Comparison of ENCODE assay signal across 19 cellular contexts in the genomic region with DNA sequence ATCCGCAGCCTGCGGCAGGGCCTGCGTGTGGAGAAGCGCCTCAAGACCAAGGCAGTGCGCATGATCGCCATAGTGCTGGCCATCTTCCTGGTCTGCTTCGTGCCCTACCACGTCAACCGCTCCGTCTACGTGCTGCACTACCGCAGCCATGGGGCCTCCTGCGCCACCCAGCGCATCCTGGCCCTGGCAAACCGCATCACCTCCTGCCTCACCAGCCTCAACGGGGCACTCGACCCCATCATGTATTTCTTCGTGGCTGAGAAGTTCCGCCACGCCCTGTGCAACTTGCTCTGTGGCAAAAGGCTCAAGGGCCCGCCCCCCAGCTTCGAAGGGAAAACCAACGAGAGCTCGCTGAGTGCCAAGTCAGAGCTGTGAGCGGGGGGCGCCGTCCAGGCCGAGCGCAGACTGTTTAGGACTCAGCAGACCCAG. TPM values are rescaled to one million over a fixed set of nuclear protein-coding genes. Genes with fewer than 3 reads are reported as not detected.
DNase-seq lines count a peak whose midpoint lies in the region; ATAC-seq and TF ChIP-seq lines count a peak whose summit lies in the region.
"Had no signal": no experiment of that assay in that cellular context is flagged by ENCODE, and none has a peak within 500 bp of the region (broad histone marks: within the 10 kb centered on the region; RNA-seq: fewer than 3 reads in every experiment).

No MANE protein-coding gene starts in this region.

- H3K27me3 Mint-ChIP-seq in type B pancreatic cell (peaks cover 3% of the 10 kb centered on the region), nephron progenitor cell (ENCODE audit: low read depth, poor library complexity) (peaks cover 5% of the 10 kb centered on the region)

- no peaks in the 10 kb centered on the region for H3K27me3 ChIP-seq in heart right ventricle
- no peaks in the 10 kb centered on the region for H3K27me3 ChIP-seq in muscle layer of duodenum (ENCODE audit: low read depth, low read length)
- no peaks in the 10 kb centered on the region for H3K27me3 ChIP-seq in testis
- H3K27me3 ChIP-seq: foreskin keratinocyte, left lung had no signal

- H3K9me3 Mint-ChIP-seq in type B pancreatic cell (no peaks in the 10 kb centered on the region), nephron progenitor cell (no peaks in the 10 kb centered on the region)

- H3K4me3 ChIP-seq in heart right ventricle: no peak overlapping the region
- H3K4me3 ChIP-seq in muscle layer of duodenum (ENCODE audit: low read depth in 1 of 2, low read length in 2 of 2): peak overlapping the region in 1 of 2 donors; percentile 33
- H3K4me3 ChIP-seq in testis: no peak overlapping the region
- H3K4me3 ChIP-seq: left lung had no signal

- H3K27ac ChIP-seq in angular gyrus (ENCODE audit: low read depth, low read length): peak overlapping the region; percentile 97
- peak overlapping the region; percentile 42 to 95 (median 84) for H3K27ac ChIP-seq in heart right ventricle
- H3K27ac ChIP-seq in muscle layer of duodenum (ENCODE audit: low read length): peak overlapping the region; percentile 31
- peak overlapping the region; percentile 0 to 71 for H3K27ac ChIP-seq in testis
- H3K27ac ChIP-seq: foreskin keratinocyte, HL-60, parathyroid adenoma had no signal

- H3K4me1 Mint-ChIP-seq in type B pancreatic cell (ENCODE audit: unreplicated experiment) (peaks cover 14% of the 10 kb centered on the region), nephron progenitor cell (peaks cover 28% of the 10 kb centered on the region)

- no peaks in the 10 kb centered on the region for H3K9me3 ChIP-seq in heart right ventricle
- H3K9me3 ChIP-seq in muscle layer of duodenum (ENCODE audit: control insufficient read depth in 1 of 2, low read length in 2 of 2): no peaks in the 10 kb centered on the region
- H3K9me3 ChIP-seq in testis: no peaks in the 10 kb centered on the region
- H3K9me3 ChIP-seq: left lung had no signal

- H3K36me3 Mint-ChIP-seq in type B pancreatic cell: no peaks in the 10 kb centered on the region
- no peaks in the 10 kb centered on the region for H3K36me3 Mint-ChIP-seq in nephron progenitor cell (ENCODE audit: low read depth)

- intact Hi-C loops in heart right ventricle (cut with DNase I): no loop called here
- intact Hi-C loops in testis (cut with DNase I; ENCODE audit: low total_unique reads): no loop called here

- TF ChIP-seq POLR2A in testis (IDR thresholded peaks at IDR 0.05): no peak

- H3K27ac Mint-ChIP-seq in type B pancreatic cell (no peak overlapping the region), nephron progenitor cell (no peak overlapping the region)

- H3K36me3 ChIP-seq in heart right ventricle (peaks cover 0 to 50% (median 3%) of the 10 kb centered on the region in 9 donors), muscle layer of duodenum (ENCODE audit: control insufficient read depth in 1 of 2, insufficient read depth in 2 of 2, low read length in 2 of 2) (no peaks in the 10 kb centered on the region), testis (ENCODE audit: low read depth, missing control alignments) (no peaks in the 10 kb centered on the region)

- WGBS in heart right ventricle, 2 donors: 82 to 83% methylated on average over 29 of the region's 29 CpGs
- WGBS in testis, 2 donors: 96 to 100% methylated on average over 22 to 29 of the region's 29 CpGs

- DNase-seq in heart right ventricle (peak in 1 of 2 donors; percentile 25), testis (no peak), type B pancreatic cell (ENCODE audit: extremely low spot score, unreplicated experiment) (no peak), nephron progenitor cell (no peak), ureter (ENCODE audit: low spot score) (no peak), left lobe of liver (ENCODE audit: low spot score) (no peak)
- DNase-seq: activated CD4-positive, alpha-beta T cell treated with anti-CD3 and anti-CD28 coated beads, Interleukin-2, amount 50 U/mL, for 1 hour; activated naive CD4-positive, alpha-beta T cell treated with Interleukin-2 at 50 U/mL for 16 hours; foreskin keratinocyte; HCEC 1CT; NCI-H2081 treated with DMSO at 0.1 percent for 48 hours; NCI-H524; SHP77 treated with DMSO at 0.1 percent for 48 hours had no signal

- TF ChIP-seq CTCF in heart right ventricle (IDR thresholded peaks at IDR 0.05) (no peak), testis (IDR thresholded peaks at IDR 0.05) (no peak), type B pancreatic cell (conservative IDR thresholded peaks at IDR 0.05) (no peak), nephron progenitor cell (IDR thresholded peaks at IDR 0.05) (no peak)

- H3K4me3 Mint-ChIP-seq in type B pancreatic cell (no peak overlapping the region), nephron progenitor cell (no peak overlapping the region)

- H3K4me1 ChIP-seq in heart right ventricle (peaks cover 72 to 99% (median 96%) of the 10 kb centered on the region in 9 donors), muscle layer of duodenum (ENCODE audit: control insufficient read depth in 1 of 2, insufficient read depth in 2 of 2, low read length in 2 of 2) (peaks cover 15 to 95% of the 10 kb centered on the region in 2 donors), testis (peaks cover 20% of the 10 kb centered on the region)
- H3K4me1 ChIP-seq: foreskin keratinocyte, parathyroid adenoma had no signal

- no peak for ATAC-seq in heart right ventricle
- ATAC-seq in left lobe of liver: no peak
- ATAC-seq: foreskin keratinocyte, left lung had no signal

RNA-seq across cellular contexts. Expression of gene GPR17, which starts 5.4 kb away (rescaled TPM):
- total RNA-seq in heart right ventricle (under 1 TPM in 6 of 10 donors, not detected in 4; 0.22 to 0.59 (median 0.46) TPM), testis (under 1 TPM in 1 of 2 donors, not detected in 1; 0.25 TPM), type B pancreatic cell (ENCODE audit: low replicate concordance) (0.19 TPM in 1 of 2 replicates, not detected in the other), ureter (not detected), left lobe of liver (not detected)
- polyA plus RNA-seq in heart right ventricle (10 to 100 TPM in 1 of 2 donors, under 1 TPM in 1; 0.28 to 16.5 TPM), testis (ENCODE audit: insufficient read depth, low read depth, low replicate concordance) (0.29 TPM)
- total RNA-seq: foreskin keratinocyte; T-helper 1 cell treated with Interleukin-12 subunit alpha and Interleukin-12 subunit beta and Interleukin-4 antibody, amounts not matched to agents 30 ng/mL and 1 ng/mL, for 36 hours had no signal
- polyA plus RNA-seq: foreskin keratinocyte had no signal

RNA-seq across cellular contexts. Expression of gene LIMS2, which starts 23.9 kb away (rescaled TPM):
- total RNA-seq in heart right ventricle (100 to 1,000 TPM; 150 to 285 (median 160) TPM), testis (10 to 100 TPM; 19.0 to 19.3 TPM), type B pancreatic cell (ENCODE audit: low replicate concordance) (13.1 and 20.5 TPM in 2 replicates), ureter (112 TPM), left lobe of liver (31.0 TPM)
- polyA plus RNA-seq in heart right ventricle (100 to 1,000 TPM; 148 to 687 TPM), testis (ENCODE audit: insufficient read depth, low read depth, low replicate concordance) (23.6 TPM)

RNA-seq across cellular contexts. Expression of gene SFT2D3, which starts 49.9 kb away (rescaled TPM):
- total RNA-seq in heart right ventricle (1 to 10 TPM; 2.2 to 4.0 (median 3.4) TPM), testis (10 to 100 TPM; 12.9 to 13.2 TPM), type B pancreatic cell (ENCODE audit: low replicate concordance) (10.7 and 12.5 TPM in 2 replicates), ureter (7.3 TPM), left lobe of liver (3.7 TPM)
- polyA plus RNA-seq in heart right ventricle (1 to 10 TPM; 2.8 to 5.6 TPM), testis (ENCODE audit: insufficient read depth, low read depth, low replicate concordance) (7.4 TPM)

Comparison
In these comparisons a context has a peak if more than half of its experiments do, and no peak if none do; other contexts are left out.
1. H3K27ac ChIP-seq: peak in every context shown above with its lines; median percentile 97 in angular gyrus; 84 in heart right ventricle; 36 in testis; 31 in muscle layer of duodenum.